ENCODE assay signal across 1 cellular context in genomic region chr14:39251547-39251946, GRCh38.
TF ChIP-seq lines count a peak whose summit lies in the region.

No MANE protein-coding gene starts in this region.

TF ChIP-seq in liver, 16 proteins besides CTCF, POLR2A, EP300 and RAD21 (continued from another document):
- TF ChIP-seq REST (IDR thresholded peaks at IDR 0.05) (no peak), HNF4A (conservative IDR thresholded peaks at IDR 0.05) (peak; percentile 53 to 72), FOXA1 (IDR thresholded peaks at IDR 0.05) (no peak), JUND (IDR thresholded peaks at IDR 0.05) (no peak), MAX (IDR thresholded peaks at IDR 0.05) (no peak), RXRA (IDR thresholded peaks at IDR 0.05) (no peak), FOXA2 (IDR thresholded peaks at IDR 0.05) (no peak), HNF4G (IDR thresholded peaks at IDR 0.05) (no peak)
